ENCODE assay signal across 8 cellular contexts in the genomic region with DNA sequence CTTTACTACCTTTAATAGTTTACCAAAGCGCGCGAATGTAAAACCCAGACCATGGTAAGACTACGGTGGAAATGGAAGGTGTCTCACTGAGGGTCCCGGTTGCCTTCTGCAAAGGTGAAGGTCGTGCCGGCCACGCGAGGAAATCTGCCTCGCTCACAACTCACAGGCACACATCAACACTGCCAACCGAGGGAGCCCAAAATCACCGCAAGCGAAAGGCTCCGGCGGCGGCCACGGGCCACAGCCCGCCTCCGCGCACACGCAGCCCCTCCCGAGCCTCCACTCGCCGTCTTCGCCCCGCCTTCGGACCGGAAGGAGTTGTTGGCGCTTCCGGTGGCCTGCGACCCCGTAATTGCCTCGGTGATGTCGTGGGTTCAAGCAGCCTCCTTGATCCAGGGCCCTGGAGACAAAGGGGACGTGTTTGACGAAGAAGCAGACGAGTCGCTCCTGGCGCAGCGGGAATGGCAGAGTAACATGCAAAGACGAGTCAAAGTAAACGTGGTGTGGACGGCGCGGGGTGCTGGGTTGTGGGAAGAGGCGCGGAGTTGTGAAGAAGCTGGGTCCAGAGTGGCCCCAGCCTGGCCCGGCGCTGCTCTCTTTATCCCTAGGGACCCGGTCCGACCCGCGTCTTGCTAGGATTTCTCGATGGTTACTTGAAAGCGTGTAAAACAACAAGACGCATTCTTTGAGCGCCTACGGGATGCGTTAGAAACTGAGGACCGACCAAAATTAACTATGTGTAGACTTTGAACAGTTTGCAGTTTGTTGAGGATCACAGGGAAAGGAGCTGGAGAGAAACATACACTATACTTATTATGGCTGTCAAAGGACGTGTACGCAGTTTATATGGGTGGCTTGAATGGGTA. TPM values are rescaled to one million over a fixed set of nuclear protein-coding genes. Genes with fewer than 3 reads are reported as not detected.
DNase-seq lines count a peak whose midpoint lies in the region; ATAC-seq, FAIRE-seq and TF ChIP-seq lines count a peak whose summit lies in the region.

A gene with protein sequence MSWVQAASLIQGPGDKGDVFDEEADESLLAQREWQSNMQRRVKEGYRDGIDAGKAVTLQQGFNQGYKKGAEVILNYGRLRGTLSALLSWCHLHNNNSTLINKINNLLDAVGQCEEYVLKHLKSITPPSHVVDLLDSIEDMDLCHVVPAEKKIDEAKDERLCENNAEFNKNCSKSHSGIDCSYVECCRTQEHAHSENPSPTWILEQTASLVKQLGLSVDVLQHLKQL (plus strand): TSS at position 349 of the 866 bp plus-strand sequence. CDS start 15 bp downstream, at position 364.

- 0% methylated on average over 50 to 58 of the region's 62 CpGs for WGBS in mesodermal cell (ENCODE audit: insufficient coverage in 2 of 2), 2 experiments

- H3K4me1 Mint-ChIP-seq in Caco-2 (ENCODE audit: low read depth, unreplicated experiment), result no peaks in the 10 kb centered on the region

- peak within 1 kb of the TSS; percentile 95 for H3K9ac ChIP-seq in NT2/D1 (ENCODE audit: insufficient read length, low read depth)

- peak within 1 kb of the TSS; percentile 96 for H3K27ac Mint-ChIP-seq in Caco-2 (ENCODE audit: unreplicated experiment)

- H3K36me3 ChIP-seq in Caco-2 (ENCODE audit: control insufficient read depth, insufficient read depth, low read length) (no peaks in the 10 kb centered on the region; the same call in 1 of the 2 replicates), NT2/D1 (ENCODE audit: insufficient read depth, insufficient read length, low read length) (peaks cover 23% of the 10 kb centered on the region), mesodermal cell (ENCODE audit: control insufficient read depth, insufficient read depth, low read length) (peaks cover 20% of the 10 kb centered on the region)

- H3K27me3 ChIP-seq in Caco-2 (replicated peaks; ENCODE audit: control insufficient read depth, insufficient read depth, low read length), result no peaks in the 10 kb centered on the region
- no peaks in the 10 kb centered on the region for H3K27me3 ChIP-seq in NT2/D1 (ENCODE audit: insufficient read depth, insufficient read length)

- in situ Hi-C loops in endometrial microvascular endothelial cells (cut with HindIII; ENCODE audit: inconsistent ontology term, low pct_unique_long_range_greater_than_20kb, low sequenced_read_pairs), result no loop called here

- TF ChIP-seq CTCF in Caco-2 (IDR thresholded peaks at IDR 0.05; ENCODE audit: insufficient read depth in 1 of 2, low read depth in 1 of 2, low read length in 1 of 2, severe bottlenecking in 1 of 2, unreplicated experiment in 1 of 2), result no peak

- H3K9me3 Mint-ChIP-seq in Caco-2 (ENCODE audit: unreplicated experiment), result no peaks in the 10 kb centered on the region

- H3K4me1 ChIP-seq in Caco-2, result 0 out of 2 replicates have a peak, but pooled peaks cover 4% of the 10 kb centered on the region
- H3K4me1 ChIP-seq in NT2/D1 (ENCODE audit: insufficient read depth, insufficient read length), result no peaks in the 10 kb centered on the region
- peaks cover 5% of the 10 kb centered on the region for H3K4me1 ChIP-seq in mesodermal cell (ENCODE audit: control insufficient read depth, insufficient read depth, low read length, poor library complexity, severe bottlenecking)

- peak within 1 kb of the TSS; percentile 88 for H3K27ac ChIP-seq in mesodermal cell (ENCODE audit: low read depth, low read length, severe bottlenecking)

- peaks cover 11% of the 10 kb centered on the region for H3K36me3 Mint-ChIP-seq in Caco-2 (ENCODE audit: insufficient read depth, unreplicated experiment)

- FAIRE-seq in HTR-8/SVneo (lab: Jason Lieb, UNC), result peak; percentile 54

- peak within 1 kb of the TSS; percentile 95 for H3K4me3 ChIP-seq in Caco-2 (ENCODE audit: low read depth, low read length)
- peak within 1 kb of the TSS; percentile 90 for H3K4me3 ChIP-seq in NT2/D1 (ENCODE audit: insufficient read length, low read depth)
- H3K4me3 ChIP-seq in mesodermal cell (ENCODE audit: extremely low read depth, insufficient read depth, low read length, poor library complexity, severe bottlenecking), result peak within 1 kb of the TSS; percentile 81

- peak within 1 kb of the TSS; percentile 98 for H3K4me3 Mint-ChIP-seq in Caco-2 (ENCODE audit: unreplicated experiment)

- ATAC-seq in GM21381 (IDR thresholded peaks at IDR 0.05; ENCODE audit: unreplicated experiment), result peak; percentile 99

- no TSS peak for BruUV-seq in Caco-2 (replicated peaks; lab: Mats Ljungman, UMichigan)

- POLR2A ChIA-PET in Caco-2 (lab: Charles Lee), result interaction anchor here (1.2 kb wide), 1 partner anchor 167 kb away, joined by 6 read pairs; no protein-coding TSS in a partner anchor

- no peaks in the 10 kb centered on the region for H3K27me3 Mint-ChIP-seq in Caco-2 (ENCODE audit: insufficient read depth, unreplicated experiment)

- intact Hi-C loops in Caco-2 (cut with micrococcal nuclease; ENCODE audit: unreplicated experiment), result no loop called here

- CTCF ChIA-PET in Caco-2 (lab: Charles Lee), result interaction anchor here (0.6 to 1.2 kb wide), 2 partner anchors 13 to 786 kb away, joined by 3 to 17 read pairs; no protein-coding TSS in a partner anchor

- H3K9me3 ChIP-seq in Caco-2 (no peaks in the 10 kb centered on the region), NT2/D1 (ENCODE audit: insufficient read depth, low read length) (no peaks in the 10 kb centered on the region), mesodermal cell (ENCODE audit: control insufficient read depth, low read length) (no peaks in the 10 kb centered on the region)

- DNase-seq in Caco-2, result peak; percentile 82 to 85
- peak; percentile 89 for DNase-seq in HTR-8/SVneo (ENCODE audit: insufficient read length, low spot score)
- DNase-seq in NT2/D1 (ENCODE audit: low read depth, low spot score), result peak; percentile 89
- peak; percentile 56 for DNase-seq in activated CD8-positive, alpha-beta memory T cell treated with anti-CD3 and anti-CD28 coated beads, Interleukin-2, amount 50 U/mL, for 24 hours (ENCODE audit: extremely low read depth)
- peak; percentile 61 to 70 for DNase-seq in stimulated activated CD8-positive, alpha-beta memory T cell treated with anti-CD3 and anti-CD28 coated beads, Interleukin-15, amount 100 ng/mL, for 4 hours (ENCODE audit: low read depth in 2 of 2)

RNA-seq across cellular contexts. Expression of the gene that starts here (rescaled TPM):
- total RNA-seq in Caco-2 (2022) (22.4 and 22.7 TPM in 2 replicates), endometrial microvascular endothelial cells (ENCODE audit: inconsistent ontology term) (23.6 TPM)
- 24.2 TPM for polyA plus RNA-seq in mesodermal cell (2013, experiment 1 of 2)
- 28.4 TPM for polyA plus RNA-seq in mesodermal cell (2013, experiment 2 of 2)

Comparison
In these comparisons a context has a peak if more than half of its experiments do, and no peak if none do; other contexts are left out.
1. Peak in every context shown above with its lines: DNase-seq, ATAC-seq, H3K4me3 ChIP-seq and H3K27ac ChIP-seq.